ENCODE assay signal across 12 cellular contexts in genomic region chr5:168238422-168238821, GRCh38.
"Had no signal": no experiment of that assay in that cellular context is flagged by ENCODE, and none has a peak within 500 bp of the region (broad histone marks: within the 10 kb centered on the region; RNA-seq: fewer than 3 reads in every experiment).

No MANE protein-coding gene starts in this region.

- DNase-seq: activated CD4-positive, alpha-beta T cell treated with anti-CD3 and anti-CD28 coated beads, Interleukin-2, amount 50 U/mL, for 4 hours; activated gamma-delta T cell treated with Interleukin-2 at 50 U/mL for 16 hours; dorsolateral prefrontal cortex; hypothalamus; left lung; stimulated activated naive CD8-positive, alpha-beta T cell treated with anti-CD3 and anti-CD28 coated beads, Interleukin-15, Interleukin-2, amounts not matched to agents 100 U/mL and 50 U/mL, for 24 hours; substantia nigra; tibial artery had no signal

- ATAC-seq: left lung; stimulated activated naive CD8-positive, alpha-beta T cell treated with anti-CD3 and anti-CD28 coated beads, Interleukin-15, Interleukin-2, amounts not matched to agents 100 U/mL and 50 U/mL, for 24 hours had no signal

- FAIRE-seq: frontal cortex, keratinocyte, TTC549, urothelium cell line had no signal
